In genomic region chr17:3718251-3718650, GRCh38 we compare ENCODE assay signal across 1 cellular context.
TF ChIP-seq lines count a peak whose summit lies in the region.

No MANE protein-coding gene starts in this region.

TF ChIP-seq in IMR-90, 13 proteins besides CTCF, POLR2A, EP300 and RAD21:
- TF ChIP-seq MAFK (IDR thresholded peaks at IDR 0.05; ENCODE audit: low read depth, low read length) = no peak
- no peak for TF ChIP-seq BHLHE40 (IDR thresholded peaks at IDR 0.05; ENCODE audit: low read depth, low read length)
- TF ChIP-seq CHD1 (IDR thresholded peaks at IDR 0.05; ENCODE audit: low read depth, low read length) = no peak
- no peak for TF ChIP-seq CEBPB (IDR thresholded peaks at IDR 0.05; ENCODE audit: low read depth, low read length)
- no peak for TF ChIP-seq RCOR1 (IDR thresholded peaks at IDR 0.05; ENCODE audit: insufficient replicate concordance, low read length)
- TF ChIP-seq NFE2L2 (IDR thresholded peaks at IDR 0.05; ENCODE audit: low read depth, low read length) = no peak
- TF ChIP-seq FOS (IDR thresholded peaks at IDR 0.05; ENCODE audit: low read depth, low read length) = no peak
- TF ChIP-seq MXI1 (IDR thresholded peaks at IDR 0.05; ENCODE audit: borderline replicate concordance, low read depth, low read length) = no peak
- no peak for TF ChIP-seq USF2 (IDR thresholded peaks at IDR 0.05; ENCODE audit: low read depth, low read length)
- no peak for TF ChIP-seq ELK1 (IDR thresholded peaks at IDR 0.05; ENCODE audit: borderline replicate concordance, low read depth, low read length)
- TF ChIP-seq SMC3 (IDR thresholded peaks at IDR 0.05; ENCODE audit: low read depth, low read length) = no peak
- no peak for TF ChIP-seq RFX5 (IDR thresholded peaks at IDR 0.05; ENCODE audit: low read depth, low read length)
- TF ChIP-seq MAZ (IDR thresholded peaks at IDR 0.05; ENCODE audit: borderline replicate concordance, low read depth, low read length) = no peak
